ENCODE assay signal across 19 cellular contexts in genomic region chr12:100024974-100025555, GRCh38. TPM values are rescaled to one million over a fixed set of nuclear protein-coding genes. Genes with fewer than 3 reads are reported as not detected.
DNase-seq lines count a peak whose midpoint lies in the region; ATAC-seq, FAIRE-seq and TF ChIP-seq lines count a peak whose summit lies in the region.
"Had no signal": no experiment of that assay in that cellular context is flagged by ENCODE, and none has a peak within 500 bp of the region (broad histone marks: within the 10 kb centered on the region; RNA-seq: fewer than 3 reads in every experiment).

No MANE protein-coding gene starts in this region.

- H3K9me3 ChIP-seq in Karpas-422 (ENCODE audit: low read length) = no peaks in the 10 kb centered on the region
- no peaks in the 10 kb centered on the region for H3K9me3 ChIP-seq in endothelial cell of umbilical vein (replicated peaks; ENCODE audit: control insufficient read depth, insufficient read depth, low read length)
- peaks cover 8% of the 10 kb centered on the region for H3K9me3 ChIP-seq in mesenchymal stem cell (ENCODE audit: control insufficient read depth, low read length)
- no peaks in the 10 kb centered on the region for H3K9me3 ChIP-seq in CD8-positive, alpha-beta T cell (ENCODE audit: low read length)
- H3K9me3 ChIP-seq: BE2C had no signal

- H3K23ac ChIP-seq in mesenchymal stem cell (ENCODE audit: low read length in 2 of 2) = no peak overlapping the region

- H2BK5ac ChIP-seq in mesenchymal stem cell (ENCODE audit: low read depth, low read length, poor library complexity, severe bottlenecking) = no peak overlapping the region

- no peak overlapping the region for H3K14ac ChIP-seq in mesenchymal stem cell (ENCODE audit: low read length in 2 of 2)

- H3K36me3 ChIP-seq in Karpas-422 (ENCODE audit: insufficient read depth, low read length) (no peaks in the 10 kb centered on the region), endothelial cell of umbilical vein (ENCODE audit: control insufficient read depth in 2 of 2, extremely low read depth in 1 of 2, insufficient read depth in 2 of 2, low read length in 2 of 2) (no peaks in the 10 kb centered on the region), mesenchymal stem cell (ENCODE audit: control insufficient read depth in 1 of 2, insufficient read depth in 2 of 2, low read depth in 1 of 2, low read length in 2 of 2) (peaks cover 0 to 26% of the 10 kb centered on the region in 2 experiments)
- H3K36me3 ChIP-seq in CD8-positive, alpha-beta T cell (ENCODE audit: insufficient read depth, low read length) = no peaks in the 10 kb centered on the region
- H3K36me3 ChIP-seq: BE2C had no signal

- H3K9ac ChIP-seq in Karpas-422 (ENCODE audit: low read length) = no peak overlapping the region
- no peak overlapping the region for H3K9ac ChIP-seq in endothelial cell of umbilical vein (replicated peaks; ENCODE audit: extremely low read depth, insufficient read depth, low read length)
- no peak overlapping the region for H3K9ac ChIP-seq in mesenchymal stem cell (ENCODE audit: low read length)

- no peak overlapping the region for H3K27ac Mint-ChIP-seq in CD8-positive, alpha-beta T cell
- H3K27ac Mint-ChIP-seq: IgD-negative memory B cell had no signal

- H2BK12ac ChIP-seq in mesenchymal stem cell (ENCODE audit: low read length in 2 of 2) = no peak overlapping the region

- WGBS in mesenchymal stem cell = 90% methylated on average over 1 of the region's 2 CpGs

- H3K4me1 Mint-ChIP-seq in CD8-positive, alpha-beta T cell (ENCODE audit: low read depth) = no peaks in the 10 kb centered on the region
- H3K4me1 Mint-ChIP-seq: IgD-negative memory B cell had no signal

- H3K4me1 ChIP-seq in Karpas-422 (ENCODE audit: low read length) (no peaks in the 10 kb centered on the region), endothelial cell of umbilical vein (ENCODE audit: control insufficient read depth, extremely low read depth, insufficient read depth, low read length) (peaks cover 11% of the 10 kb centered on the region), mesenchymal stem cell (ENCODE audit: control insufficient read depth, insufficient read depth, low read depth, low read length) (no peaks in the 10 kb centered on the region)
- no peaks in the 10 kb centered on the region for H3K4me1 ChIP-seq in CD8-positive, alpha-beta T cell (ENCODE audit: insufficient read depth, low read length)
- H3K4me1 ChIP-seq: BE2C had no signal

- H3K36me3 Mint-ChIP-seq in CD8-positive, alpha-beta T cell = no peaks in the 10 kb centered on the region

- H3K4me2 ChIP-seq in Karpas-422 (ENCODE audit: low read depth, low read length, poor library complexity, severe bottlenecking) (no peak overlapping the region), endothelial cell of umbilical vein (ENCODE audit: insufficient read depth, low read length) (no peak overlapping the region), mesenchymal stem cell (ENCODE audit: low read length, poor library complexity, severe bottlenecking) (no peak overlapping the region)

- H4K8ac ChIP-seq in mesenchymal stem cell (ENCODE audit: low read length) = no peak overlapping the region

- H3K27ac ChIP-seq in Karpas-422 (ENCODE audit: low read length) (no peak overlapping the region), endothelial cell of umbilical vein (ENCODE audit: insufficient read depth, low read depth, low read length) (no peak overlapping the region), mesenchymal stem cell (ENCODE audit: low read length, poor library complexity, severe bottlenecking) (no peak overlapping the region)
- H3K27ac ChIP-seq in CD8-positive, alpha-beta T cell (ENCODE audit: low read depth, low read length) = no peak overlapping the region

- H4K91ac ChIP-seq in mesenchymal stem cell (ENCODE audit: low read length) = no peak overlapping the region

- dilution Hi-C loops in endothelial cell of umbilical vein (cut with MboI; ENCODE audit: extremely low pct_ligation_motif_present, low sequenced_read_pairs) = no loop called here

- no peaks in the 10 kb centered on the region for H3K27me3 ChIP-seq in Karpas-422 (ENCODE audit: low read length)
- no peaks in the 10 kb centered on the region for H3K27me3 ChIP-seq in endothelial cell of umbilical vein (ENCODE audit: control insufficient read depth in 2 of 2, insufficient read depth in 2 of 2, low read length in 2 of 2)
- H3K27me3 ChIP-seq in mesenchymal stem cell (ENCODE audit: control insufficient read depth in 1 of 2, insufficient read depth in 1 of 2, low read length in 2 of 2) = no peaks in the 10 kb centered on the region
- no peaks in the 10 kb centered on the region for H3K27me3 ChIP-seq in CD8-positive, alpha-beta T cell (ENCODE audit: insufficient read depth, low read length)
- H3K27me3 ChIP-seq: BE2C had no signal

- ATAC-seq in CD8-positive, alpha-beta T cell = no peak
- ATAC-seq: Right ventricle myocardium inferior had no signal

- H3K79me2 ChIP-seq in Karpas-422 (ENCODE audit: low read length) = no peaks in the 10 kb centered on the region
- H3K79me2 ChIP-seq in endothelial cell of umbilical vein (ENCODE audit: control insufficient read depth, insufficient read depth, low read length) = no peaks in the 10 kb centered on the region

- no peak overlapping the region for H3K4me3 Mint-ChIP-seq in CD8-positive, alpha-beta T cell
- H3K4me3 Mint-ChIP-seq: IgD-negative memory B cell had no signal

- CTCF ChIA-PET in endothelial cell of umbilical vein (lab: Charles Lee) = no interaction called here
- CTCF ChIA-PET in CD8-positive, alpha-beta T cell (lab: Charles Lee) = no interaction called here

- no peaks in the 10 kb centered on the region for H3K27me3 Mint-ChIP-seq in CD8-positive, alpha-beta T cell (ENCODE audit: low read depth)
- H3K27me3 Mint-ChIP-seq: IgD-negative memory B cell had no signal

- DNase-seq in DMS53 treated with DMSO at 0.1 percent for 48 hours (lab: John Stamatoyannopoulos, UW; ENCODE audit: unreplicated experiment) (peak; percentile 84), Karpas-422 (peak; percentile 27), endothelial cell of umbilical vein (ENCODE audit: low read depth, low spot score) (peak; percentile 19), mesenchymal stem cell (peak; percentile 29), RPMI8226 (no peak), NCI-H1436 (lab: John Stamatoyannopoulos, UW) (no peak)
- DNase-seq in CD8-positive, alpha-beta T cell = no peak
- DNase-seq: BE2C, COR-L47, GOT3, HCEC 1CT, MV-4-11, NCI-H1930, NCI-H2227 treated with DMSO at 0.1 percent for 48 hours, NCI-H510A had no signal

- peaks cover 7% of the 10 kb centered on the region for H3K9me3 Mint-ChIP-seq in CD8-positive, alpha-beta T cell

- POLR2A ChIA-PET in endothelial cell of umbilical vein (lab: Charles Lee) = interaction anchor here (0.6 kb wide), 1 partner anchor 1432 kb away, joined by 3 read pairs; the partner anchor contains the start of gene SLC25A3
- POLR2A ChIA-PET in CD8-positive, alpha-beta T cell (lab: Charles Lee) = no interaction called here

- H3K4ac ChIP-seq in mesenchymal stem cell (ENCODE audit: low read depth in 1 of 2, low read length in 2 of 2) = no peak overlapping the region

- no peak overlapping the region for H3K18ac ChIP-seq in mesenchymal stem cell (ENCODE audit: low read depth in 1 of 2, low read length in 2 of 2)

- intact Hi-C loops in endothelial cell of umbilical vein (cut with micrococcal nuclease) = no loop called here
- intact Hi-C loops in CD8-positive, alpha-beta T cell (cut with DNase I, micrococcal nuclease) = no loop called here

- no peaks in the 10 kb centered on the region for H3K9me2 ChIP-seq in Karpas-422 (replicated peaks; ENCODE audit: insufficient read depth, low read length)

- no peak overlapping the region for H3K4me3 ChIP-seq in Karpas-422 (ENCODE audit: low read length)
- H3K4me3 ChIP-seq in endothelial cell of umbilical vein (replicated peaks in 1 of 3; ENCODE audit: insufficient read depth in 1 of 3, low read depth in 1 of 3, low read length in 3 of 3) = no peak overlapping the region
- no peak overlapping the region for H3K4me3 ChIP-seq in mesenchymal stem cell (ENCODE audit: insufficient read depth in 1 of 2, low read depth in 1 of 2, low read length in 2 of 2)
- no peak overlapping the region for H3K4me3 ChIP-seq in CD8-positive, alpha-beta T cell (ENCODE audit: low read depth, low read length)

- no TSS peak for BruUV-seq in endothelial cell of umbilical vein (replicated peaks; lab: Mats Ljungman, UMichigan)

- no peak overlapping the region for H2AFZ ChIP-seq in Karpas-422 (ENCODE audit: low read length)
- no peak overlapping the region for H2AFZ ChIP-seq in endothelial cell of umbilical vein (ENCODE audit: low read depth, low read length)
- no peak overlapping the region for H2AFZ ChIP-seq in mesenchymal stem cell (ENCODE audit: low read depth, low read length)

- no peak overlapping the region for H2AK5ac ChIP-seq in mesenchymal stem cell (ENCODE audit: low read length, severe bottlenecking)

- H4K20me1 ChIP-seq in Karpas-422 (ENCODE audit: insufficient read depth, low read depth, low read length) (no peaks in the 10 kb centered on the region), endothelial cell of umbilical vein (replicated peaks; ENCODE audit: control insufficient read depth, extremely low read depth, insufficient read depth, low read length) (no peaks in the 10 kb centered on the region)

- no peak overlapping the region for H2BK120ac ChIP-seq in mesenchymal stem cell (ENCODE audit: low read depth, low read length)

- no peaks in the 10 kb centered on the region for H3K9me1 ChIP-seq in endothelial cell of umbilical vein (replicated peaks; ENCODE audit: control insufficient read depth, extremely low read depth, insufficient read depth, low read length)

- TF ChIP-seq POLR2A in endothelial cell of umbilical vein (IDR thresholded peaks at IDR 0.05; ENCODE audit: low read depth, low read length) = no peak

- FAIRE-seq in endothelial cell of umbilical vein (lab: Jason Lieb, UNC) = no peak
- FAIRE-seq: GM12892, RCC 7860 had no signal

- no peak overlapping the region for H2BK15ac ChIP-seq in mesenchymal stem cell (ENCODE audit: low read depth, poor library complexity, severe bottlenecking)

- no peaks in the 10 kb centered on the region for H3K79me1 ChIP-seq in mesenchymal stem cell (replicated peaks; ENCODE audit: low read length, poor library complexity, severe bottlenecking)

- no peak for TF ChIP-seq CTCF in endothelial cell of umbilical vein (IDR thresholded peaks at IDR 0.05; ENCODE audit: extremely low read depth in 1 of 2, insufficient read depth in 1 of 2, low read depth in 1 of 2, low read length in 2 of 2)
- TF ChIP-seq CTCF in CD8-positive, alpha-beta T cell (IDR thresholded peaks at IDR 0.05) = no peak

RNA-seq across cellular contexts. Expression of gene ANKS1B, which starts 40.3 kb away (rescaled TPM):
- total RNA-seq in Karpas-422 (2014; rRNA removed; shearing (Covaris generic); ENCODE audit: low replicate concordance) = 13.3 and 23.4 TPM in 2 replicates
- 0.38 and 0.42 TPM in 2 replicates for total RNA-seq in endothelial cell of umbilical vein
- 0.15 TPM in 1 of 2 replicates, not detected in the other for polyA plus RNA-seq in endothelial cell of umbilical vein
- 0.06 TPM in 1 of 2 replicates, not detected in the other for polyA plus RNA-seq in endothelial cell of umbilical vein (2011; cell fraction: cytosol; rRNA removed)
- polyA plus RNA-seq in endothelial cell of umbilical vein (2011; cell fraction: nucleus; rRNA removed) = 0.16 and 0.50 TPM in 2 replicates
- polyA plus RNA-seq in endothelial cell of umbilical vein (2012) = 0.17 and 0.75 TPM in 2 replicates
- polyA minus RNA-seq in endothelial cell of umbilical vein = 0.64 and 0.85 TPM in 2 replicates
- polyA minus RNA-seq in endothelial cell of umbilical vein (2011; cell fraction: cytosol; rRNA and poly(A)+ RNA removed) = not detected
- 1.7 and 3.8 TPM in 2 replicates for polyA minus RNA-seq in endothelial cell of umbilical vein (2011; cell fraction: nucleus; rRNA and poly(A)+ RNA removed)
- 0.37 TPM for polyA plus RNA-seq in mesenchymal stem cell (2013, experiment 1 of 2)
- polyA plus RNA-seq in mesenchymal stem cell (2013, experiment 2 of 2) = 0.75 TPM
- total RNA-seq in CD8-positive, alpha-beta T cell = not detected
- polyA plus RNA-seq: IgD-negative memory B cell had no signal

Comparison
In these comparisons a context has a peak if more than half of its experiments do, and no peak if none do; other contexts are left out.
1. DNase-seq: peak in DMS53 treated with DMSO at 0.1 percent for 48 hours (single experiment), Karpas-422 (single experiment), endothelial cell of umbilical vein (single experiment) and mesenchymal stem cell (single experiment); none in RPMI8226 (single experiment), NCI-H1436 (single experiment) and CD8-positive, alpha-beta T cell (0 of 7).
2. RNA of gene ANKS1B, which starts 40.3 kb away (total RNA-seq): 13.3 to 23.4 TPM in Karpas-422; 0.38 to 0.42 TPM in endothelial cell of umbilical vein and not detected in CD8-positive, alpha-beta T cell; every median in the first group is over 10 times any median in the second.